ENCODE assay signal across 19 cellular contexts in genomic region chr10:69898524-69898923, GRCh38.
DNase-seq lines count a peak whose midpoint lies in the region; TF ChIP-seq lines count a peak whose summit lies in the region.
"Had no signal": no experiment of that assay in that cellular context is flagged by ENCODE, and none has a peak within 500 bp of the region (broad histone marks: within the 10 kb centered on the region; RNA-seq: fewer than 3 reads in every experiment).

No MANE protein-coding gene starts in this region.

- H3K4me1 Mint-ChIP-seq in nephron progenitor cell, result peaks cover 76% of the 10 kb centered on the region
- H3K4me1 Mint-ChIP-seq: B cell had no signal

- no peaks in the 10 kb centered on the region for H3K36me3 Mint-ChIP-seq in nephron progenitor cell (ENCODE audit: low read depth)

- no peaks in the 10 kb centered on the region for H3K9me3 Mint-ChIP-seq in nephron progenitor cell
- H3K9me3 Mint-ChIP-seq: CD4-positive, alpha-beta T cell had no signal

- TF ChIP-seq CTCF in BE2C (IDR thresholded peaks at IDR 0.05; ENCODE audit: low read depth, low read length), result no peak
- no peak for TF ChIP-seq CTCF in WERI-Rb-1 (IDR thresholded peaks at IDR 0.05; ENCODE audit: low read depth, low read length)
- no peak for TF ChIP-seq CTCF in nephron progenitor cell (IDR thresholded peaks at IDR 0.05)

- H3K36me3 ChIP-seq in BE2C (no peaks in the 10 kb centered on the region), WERI-Rb-1 (no peaks in the 10 kb centered on the region)
- H3K36me3 ChIP-seq: HAP-1 had no signal

- peak overlapping the region; percentile 61 for H3K4me3 Mint-ChIP-seq in nephron progenitor cell
- H3K4me3 Mint-ChIP-seq: B cell; CD4-positive, alpha-beta T cell had no signal

- H3K4me3 ChIP-seq in BE2C (ENCODE audit: low read depth, low read length) (no peak overlapping the region), WERI-Rb-1 (ENCODE audit: low read depth, low read length) (no peak overlapping the region)
- H3K4me3 ChIP-seq: HAP-1 had no signal

- peak overlapping the region; percentile 84 for H3K27ac Mint-ChIP-seq in nephron progenitor cell
- H3K27ac Mint-ChIP-seq: B cell; CD4-positive, alpha-beta T cell had no signal

- no peaks in the 10 kb centered on the region for H3K9me3 ChIP-seq in BE2C
- no peaks in the 10 kb centered on the region for H3K9me3 ChIP-seq in WERI-Rb-1 (ENCODE audit: severe bottlenecking)
- H3K9me3 ChIP-seq: HAP-1 had no signal

- H3K27me3 Mint-ChIP-seq in nephron progenitor cell (ENCODE audit: low read depth, poor library complexity), result peaks cover 8% of the 10 kb centered on the region
- H3K27me3 Mint-ChIP-seq: B cell; CD4-positive, alpha-beta T cell had no signal

- H3K27me3 ChIP-seq in BE2C (no peaks in the 10 kb centered on the region), WERI-Rb-1 (ENCODE audit: insufficient read depth, low read depth, severe bottlenecking) (no peaks in the 10 kb centered on the region)

- DNase-seq in BE2C (peak; percentile 59), WERI-Rb-1 (no peak), left kidney (ENCODE audit: low read depth, low spot score) (peak; percentile 65), nephron progenitor cell (peak; percentile 43), hippocampal formation (lab: John Stamatoyannopoulos, UW) (no peak), NCI-H2227 (lab: John Stamatoyannopoulos, UW; ENCODE audit: unreplicated experiment) (no peak), DMS 273 (lab: John Stamatoyannopoulos, UW; ENCODE audit: unreplicated experiment) (no peak)
- DNase-seq in activated naive CD4-positive, alpha-beta T cell treated with anti-CD3 and anti-CD28 coated beads, Interleukin-2, amount 50 U/mL, for 16 hours, result no peak
- DNase-seq: CD4-positive, alpha-beta T cell; GF-D8; KG1; MV-4-11; NCI-H1417; NCI-H187; NCI-H226; NCI-H524; PC-3 had no signal

- H3K27ac ChIP-seq in WERI-Rb-1, result peak overlapping the region; percentile 94

- peaks cover 15% of the 10 kb centered on the region for H3K4me1 ChIP-seq in BE2C
- H3K4me1 ChIP-seq: HAP-1 had no signal

Comparison
In these comparisons a context has a peak if more than half of its experiments do, and no peak if none do; other contexts are left out.
1. DNase-seq: peak in BE2C (single experiment), left kidney (single experiment) and nephron progenitor cell (single experiment); none in WERI-Rb-1 (single experiment), hippocampal formation (0 of 2), NCI-H2227 (single experiment), DMS 273 (single experiment) and activated naive CD4-positive, alpha-beta T cell treated with anti-CD3 and anti-CD28 coated beads, Interleukin-2, amount 50 U/mL, for 16 hours (single experiment).